In the genomic region with DNA sequence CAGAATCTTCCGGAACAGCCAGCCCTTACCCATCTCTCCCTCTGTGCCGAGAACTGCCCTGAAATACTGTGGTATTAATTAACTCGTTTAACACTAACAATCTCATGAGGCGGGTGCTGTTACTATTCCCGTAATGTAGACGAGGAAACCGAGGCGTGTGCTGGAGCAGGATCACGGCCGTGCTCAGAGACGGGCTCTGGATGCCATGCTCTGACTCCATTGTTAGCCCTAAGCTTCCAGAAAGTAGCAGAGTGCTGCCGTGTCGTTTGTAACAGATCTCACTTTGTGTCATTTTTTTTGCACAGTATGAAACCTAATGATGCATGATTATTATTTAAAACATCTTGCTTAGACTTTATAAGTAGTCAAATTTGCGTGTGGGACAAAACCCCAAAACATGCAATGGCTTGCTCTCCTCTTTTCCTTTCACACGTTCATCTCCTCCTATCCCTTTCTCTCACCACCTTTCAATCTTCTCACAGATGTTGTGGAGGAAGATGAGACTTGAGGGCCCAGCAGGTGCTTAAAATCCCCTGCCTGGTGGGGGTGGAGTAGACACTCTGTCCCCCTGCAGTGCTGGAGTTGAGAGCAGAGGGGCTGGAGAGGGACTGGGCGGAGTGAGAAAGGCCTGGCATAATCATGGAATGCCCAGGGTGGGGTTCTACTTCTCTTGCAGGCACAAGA, we compare ENCODE assay signal across 1 cellular context.
TF ChIP-seq lines count a peak whose summit lies in the region.

No MANE protein-coding gene starts in this region.

TF ChIP-seq in K562, 482 proteins besides CTCF, POLR2A, EP300 and RAD21 (continued from another document):
- TF ChIP-seq, protein P1, sequence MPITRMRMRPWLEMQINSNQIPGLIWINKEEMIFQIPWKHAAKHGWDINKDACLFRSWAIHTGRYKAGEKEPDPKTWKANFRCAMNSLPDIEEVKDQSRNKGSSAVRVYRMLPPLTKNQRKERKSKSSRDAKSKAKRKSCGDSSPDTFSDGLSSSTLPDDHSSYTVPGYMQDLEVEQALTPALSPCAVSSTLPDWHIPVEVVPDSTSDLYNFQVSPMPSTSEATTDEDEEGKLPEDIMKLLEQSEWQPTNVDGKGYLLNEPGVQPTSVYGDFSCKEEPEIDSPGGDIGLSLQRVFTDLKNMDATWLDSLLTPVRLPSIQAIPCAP (CRISPR knock-in tag; IDR thresholded peaks at IDR 0.05; ENCODE audit: borderline replicate concordance) = no peak
- no peak for TF ChIP-seq ZKSCAN8 (CRISPR knock-in tag; IDR thresholded peaks at IDR 0.05)
- TF ChIP-seq KDM4B (IDR thresholded peaks at IDR 0.05; ENCODE audit: borderline replicate concordance in 2 of 2, low read depth in 1 of 2) = no peak
- no peak for TF ChIP-seq C11orf30 (IDR thresholded peaks at IDR 0.05; ENCODE audit: low read depth)
- TF ChIP-seq TFAM (CRISPR knock-in tag; conservative IDR thresholded peaks at IDR 0.05) = no peak
- TF ChIP-seq CEBPB (tag; IDR thresholded peaks at IDR 0.05) = no peak
- TF ChIP-seq CBFB (CRISPR knock-in tag; IDR thresholded peaks at IDR 0.05) = 0 out of 2 replicates have a peak, but pooled peaks have one; percentile 12
- peak in 1 of 3 experiments; percentile 67 for TF ChIP-seq YY1 (IDR thresholded peaks at IDR 0.05; ENCODE audit: borderline replicate concordance in 1 of 3, control insufficient read depth in 1 of 3, extremely low read depth in 1 of 3, insufficient read depth in 3 of 3, insufficient read length in 1 of 3, insufficient replicate concordance in 2 of 3, low read depth in 1 of 3, low read length in 2 of 3)
- TF ChIP-seq RBM39 (optimal IDR thresholded peaks at IDR 0.05; ENCODE audit: low read depth, low read length) = peak; percentile 78
- no peak for TF ChIP-seq KDM1A (IDR thresholded peaks at IDR 0.05)
- no peak for TF ChIP-seq ZNF41 (CRISPR knock-in tag; conservative IDR thresholded peaks at IDR 0.05)
- no peak for TF ChIP-seq CAMTA2 (CRISPR knock-in tag; conservative IDR thresholded peaks at IDR 0.05)
- TF ChIP-seq PRPF4 (IDR thresholded peaks at IDR 0.05; ENCODE audit: insufficient read depth, low read depth, low read length, poor library complexity, severe bottlenecking) = no peak
- TF ChIP-seq SLC30A9 (CRISPR knock-in tag; IDR thresholded peaks at IDR 0.05) = no peak
- TF ChIP-seq, protein P2, sequence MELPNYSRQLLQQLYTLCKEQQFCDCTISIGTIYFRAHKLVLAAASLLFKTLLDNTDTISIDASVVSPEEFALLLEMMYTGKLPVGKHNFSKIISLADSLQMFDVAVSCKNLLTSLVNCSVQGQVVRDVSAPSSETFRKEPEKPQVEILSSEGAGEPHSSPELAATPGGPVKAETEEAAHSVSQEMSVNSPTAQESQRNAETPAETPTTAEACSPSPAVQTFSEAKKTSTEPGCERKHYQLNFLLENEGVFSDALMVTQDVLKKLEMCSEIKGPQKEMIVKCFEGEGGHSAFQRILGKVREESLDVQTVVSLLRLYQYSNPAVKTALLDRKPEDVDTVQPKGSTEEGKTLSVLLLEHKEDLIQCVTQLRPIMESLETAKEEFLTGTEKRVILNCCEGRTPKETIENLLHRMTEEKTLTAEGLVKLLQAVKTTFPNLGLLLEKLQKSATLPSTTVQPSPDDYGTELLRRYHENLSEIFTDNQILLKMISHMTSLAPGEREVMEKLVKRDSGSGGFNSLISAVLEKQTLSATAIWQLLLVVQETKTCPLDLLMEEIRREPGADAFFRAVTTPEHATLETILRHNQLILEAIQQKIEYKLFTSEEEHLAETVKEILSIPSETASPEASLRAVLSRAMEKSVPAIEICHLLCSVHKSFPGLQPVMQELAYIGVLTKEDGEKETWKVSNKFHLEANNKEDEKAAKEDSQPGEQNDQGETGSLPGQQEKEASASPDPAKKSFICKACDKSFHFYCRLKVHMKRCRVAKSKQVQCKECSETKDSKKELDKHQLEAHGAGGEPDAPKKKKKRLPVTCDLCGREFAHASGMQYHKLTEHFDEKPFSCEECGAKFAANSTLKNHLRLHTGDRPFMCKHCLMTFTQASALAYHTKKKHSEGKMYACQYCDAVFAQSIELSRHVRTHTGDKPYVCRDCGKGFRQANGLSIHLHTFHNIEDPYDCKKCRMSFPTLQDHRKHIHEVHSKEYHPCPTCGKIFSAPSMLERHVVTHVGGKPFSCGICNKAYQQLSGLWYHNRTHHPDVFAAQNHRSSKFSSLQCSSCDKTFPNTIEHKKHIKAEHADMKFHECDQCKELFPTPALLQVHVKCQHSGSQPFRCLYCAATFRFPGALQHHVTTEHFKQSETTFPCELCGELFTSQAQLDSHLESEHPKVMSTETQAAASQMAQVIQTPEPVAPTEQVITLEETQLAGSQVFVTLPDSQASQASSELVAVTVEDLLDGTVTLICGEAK (IDR thresholded peaks at IDR 0.05) = 0 out of 2 replicates have a peak, but pooled peaks have one; percentile 34
- TF ChIP-seq, protein P2 (CRISPR knock-in tag; IDR thresholded peaks at IDR 0.05) = no peak; the same call in 1 of the 2 replicates
- TF ChIP-seq, protein P3, sequence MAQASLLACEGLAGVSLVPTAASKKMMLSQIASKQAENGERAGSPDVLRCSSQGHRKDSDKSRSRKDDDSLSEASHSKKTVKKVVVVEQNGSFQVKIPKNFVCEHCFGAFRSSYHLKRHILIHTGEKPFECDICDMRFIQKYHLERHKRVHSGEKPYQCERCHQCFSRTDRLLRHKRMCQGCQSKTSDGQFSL (CRISPR knock-in tag; IDR thresholded peaks at IDR 0.05) = no peak
- TF ChIP-seq, protein P3 (tag; IDR thresholded peaks at IDR 0.05) = 0 out of 4 replicates have a peak, but pooled peaks of 1 of the 2 experiments have one; percentile 1
- TF ChIP-seq YBX1 (IDR thresholded peaks at IDR 0.05) = no peak
- TF ChIP-seq, protein P4, sequence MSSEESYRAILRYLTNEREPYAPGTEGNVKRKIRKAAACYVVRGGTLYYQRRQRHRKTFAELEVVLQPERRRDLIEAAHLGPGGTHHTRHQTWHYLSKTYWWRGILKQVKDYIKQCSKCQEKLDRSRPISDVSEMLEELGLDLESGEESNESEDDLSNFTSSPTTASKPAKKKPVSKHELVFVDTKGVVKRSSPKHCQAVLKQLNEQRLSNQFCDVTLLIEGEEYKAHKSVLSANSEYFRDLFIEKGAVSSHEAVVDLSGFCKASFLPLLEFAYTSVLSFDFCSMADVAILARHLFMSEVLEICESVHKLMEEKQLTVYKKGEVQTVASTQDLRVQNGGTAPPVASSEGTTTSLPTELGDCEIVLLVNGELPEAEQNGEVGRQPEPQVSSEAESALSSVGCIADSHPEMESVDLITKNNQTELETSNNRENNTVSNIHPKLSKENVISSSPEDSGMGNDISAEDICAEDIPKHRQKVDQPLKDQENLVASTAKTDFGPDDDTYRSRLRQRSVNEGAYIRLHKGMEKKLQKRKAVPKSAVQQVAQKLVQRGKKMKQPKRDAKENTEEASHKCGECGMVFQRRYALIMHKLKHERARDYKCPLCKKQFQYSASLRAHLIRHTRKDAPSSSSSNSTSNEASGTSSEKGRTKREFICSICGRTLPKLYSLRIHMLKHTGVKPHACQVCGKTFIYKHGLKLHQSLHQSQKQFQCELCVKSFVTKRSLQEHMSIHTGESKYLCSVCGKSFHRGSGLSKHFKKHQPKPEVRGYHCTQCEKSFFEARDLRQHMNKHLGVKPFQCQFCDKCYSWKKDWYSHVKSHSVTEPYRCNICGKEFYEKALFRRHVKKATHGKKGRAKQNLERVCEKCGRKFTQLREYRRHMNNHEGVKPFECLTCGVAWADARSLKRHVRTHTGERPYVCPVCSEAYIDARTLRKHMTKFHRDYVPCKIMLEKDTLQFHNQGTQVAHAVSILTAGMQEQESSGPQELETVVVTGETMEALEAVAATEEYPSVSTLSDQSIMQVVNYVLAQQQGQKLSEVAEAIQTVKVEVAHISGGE (CRISPR knock-in tag; IDR thresholded peaks at IDR 0.05) = 0 out of 6 replicates have a peak, but pooled peaks of 1 of the 3 experiments have one; percentile 7
- no peak for TF ChIP-seq JUND (IDR thresholded peaks at IDR 0.05; ENCODE audit: borderline replicate concordance, low read depth, low read length)
- peak; percentile 44; the same call in 2 of the 3 replicates for TF ChIP-seq JUND (tag; IDR thresholded peaks at IDR 0.05; ENCODE audit: borderline replicate concordance, low read depth, low read length)
- no peak for TF ChIP-seq ZNF696 (CRISPR knock-in tag; conservative IDR thresholded peaks at IDR 0.05)
- no peak for TF ChIP-seq BRD9 (IDR thresholded peaks at IDR 0.05; ENCODE audit: low read depth, partially characterized antibody)
- TF ChIP-seq L3MBTL2 (IDR thresholded peaks at IDR 0.05) = no peak
- no peak for TF ChIP-seq FOXM1 (IDR thresholded peaks at IDR 0.05; ENCODE audit: low read depth)
- TF ChIP-seq FOXM1 (CRISPR knock-in tag; IDR thresholded peaks at IDR 0.05; ENCODE audit: low read depth) = 0 out of 2 replicates have a peak, but pooled peaks have one; percentile 38
- TF ChIP-seq, protein P5, sequence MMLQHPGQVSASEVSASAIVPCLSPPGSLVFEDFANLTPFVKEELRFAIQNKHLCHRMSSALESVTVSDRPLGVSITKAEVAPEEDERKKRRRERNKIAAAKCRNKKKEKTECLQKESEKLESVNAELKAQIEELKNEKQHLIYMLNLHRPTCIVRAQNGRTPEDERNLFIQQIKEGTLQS (IDR thresholded peaks at IDR 0.05) = no peak
- TF ChIP-seq, protein P5 (CRISPR knock-in tag; conservative IDR thresholded peaks at IDR 0.05) = no peak
- TF ChIP-seq MYC (IDR thresholded peaks at IDR 0.05; ENCODE audit: low read depth, low read length) = peak; percentile 32; the same call in 1 of the 2 replicates
- no peak; the same call in 1 of the 2 replicates for TF ChIP-seq MYC (CRISPR knock-in tag; IDR thresholded peaks at IDR 0.05; ENCODE audit: borderline replicate concordance, low read depth)
- no peak for TF ChIP-seq ZNF23 (CRISPR knock-in tag; IDR thresholded peaks at IDR 0.05)
- no peak for TF ChIP-seq CBX5 (IDR thresholded peaks at IDR 0.05; ENCODE audit: borderline replicate concordance, low read depth)
